Comparison of ENCODE assay signal across 1 cellular context in genomic region chr12:91853350-91854127, GRCh38.
TF ChIP-seq lines count a peak whose summit lies in the region.

No MANE protein-coding gene starts in this region.

TF ChIP-seq in HepG2, 621 proteins besides CTCF, POLR2A, EP300 and RAD21 (continued from another document):
- TF ChIP-seq ZBTB44 (CRISPR knock-in tag; IDR thresholded peaks at IDR 0.05), result no peak
- TF ChIP-seq SAP130 (CRISPR knock-in tag; IDR thresholded peaks at IDR 0.05; ENCODE audit: low read depth), result no peak
- TF ChIP-seq GPBP1L1 (CRISPR knock-in tag; IDR thresholded peaks at IDR 0.05), result no peak
- no peak for TF ChIP-seq E2F2 (CRISPR knock-in tag; IDR thresholded peaks at IDR 0.05; ENCODE audit: borderline replicate concordance)
- TF ChIP-seq ZNF414 (CRISPR knock-in tag; IDR thresholded peaks at IDR 0.05), result no peak
